In the genomic region with DNA sequence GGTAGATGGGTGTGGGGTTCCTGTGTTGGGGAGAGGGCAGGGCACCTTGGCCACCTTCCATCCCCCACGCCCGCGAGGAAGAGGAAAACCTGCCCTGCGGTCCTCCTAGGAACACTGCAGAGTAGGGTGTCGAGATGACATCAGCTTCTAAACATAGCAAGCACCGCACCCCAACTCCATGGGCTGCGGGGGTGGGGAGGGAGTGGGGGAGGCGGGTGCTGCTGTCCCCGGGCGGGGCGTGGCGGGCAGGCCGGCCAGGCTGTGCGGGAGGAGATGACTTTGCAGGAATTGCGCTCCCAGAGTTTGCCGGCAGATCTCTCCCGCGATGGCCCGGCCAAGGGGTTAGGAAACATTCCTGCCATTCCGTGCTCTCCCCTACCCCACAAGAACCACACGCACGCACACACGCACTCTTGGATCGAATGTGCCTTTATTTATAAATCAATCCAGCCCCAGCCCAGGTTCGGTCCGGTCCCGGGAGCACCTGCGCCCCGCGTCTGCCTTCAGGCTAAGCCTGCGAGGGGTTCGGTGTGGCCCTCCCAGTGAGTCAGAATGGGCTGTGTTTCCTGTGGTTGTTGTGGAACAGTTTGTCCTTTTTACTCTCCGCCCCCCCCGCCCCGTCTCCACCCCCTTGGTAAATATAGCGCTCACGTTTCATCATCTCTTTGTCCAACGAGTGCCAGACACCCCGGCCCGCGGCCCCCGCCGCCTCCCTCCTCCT, we compare ENCODE assay signal across 8 cellular contexts. TPM values are rescaled to one million over a fixed set of nuclear protein-coding genes. Genes with fewer than 3 reads are reported as not detected.
DNase-seq lines count a peak whose midpoint lies in the region; ATAC-seq and TF ChIP-seq lines count a peak whose summit lies in the region.

No MANE protein-coding gene starts in this region.

- no peak for TF ChIP-seq CTCF in activated CD8-positive, alpha-beta T cell treated with anti-CD3 and anti-CD28 coated beads for 36 hours (IDR thresholded peaks at IDR 0.05)

- intact Hi-C loops in activated CD8-positive, alpha-beta T cell treated with anti-CD3 and anti-CD28 coated beads for 36 hours (cut with micrococcal nuclease): loop anchor here (1.0 to 10.0 kb wide), 4 partner anchors 7 to 1345 kb away; a partner anchor contains a TSS

- H3K27me3 Mint-ChIP-seq in CD4-positive, CD25-positive, alpha-beta regulatory T cell: peaks cover 4% of the 10 kb centered on the region
- H3K27me3 Mint-ChIP-seq in activated CD8-positive, alpha-beta T cell treated with anti-CD3 and anti-CD28 coated beads for 36 hours: no peaks in the 10 kb centered on the region

- POLR2A ChIA-PET in activated CD8-positive, alpha-beta T cell treated with anti-CD3 and anti-CD28 coated beads for 36 hours (lab: Charles Lee): interaction anchor here (1.0 to 5.3 kb wide), 16 partner anchors 8 to 183 kb away, joined by 3 to 58 read pairs (median 5); a partner anchor contains a TSS

- H3K36me3 ChIP-seq in CD4-positive, CD25-positive, alpha-beta regulatory T cell (ENCODE audit: control insufficient read depth, insufficient read depth, low read length): no peaks in the 10 kb centered on the region

- DNase-seq in CD4-positive, CD25-positive, alpha-beta regulatory T cell: peak; percentile 79 to 91 (median 85)
- DNase-seq in HK-2 (ENCODE audit: unreplicated experiment) (peak; percentile 55), NCI-H82 treated with DMSO at 0.1 percent for 48 hours (lab: John Stamatoyannopoulos, UW; ENCODE audit: unreplicated experiment) (peak; percentile 86), medulla oblongata (ENCODE audit: extremely low spot score) (peak; percentile 88)
- peak; percentile 94 for DNase-seq in activated CD8-positive, alpha-beta T cell treated with anti-CD3 and anti-CD28 coated beads for 36 hours
- DNase-seq in effector CD4-positive, alpha-beta T cell: peak; percentile 82
- DNase-seq in stimulated activated CD4-positive, alpha-beta T cell treated with anti-CD3 and anti-CD28 coated beads, TNF-alpha, amount 100 ng/mL, for 4 hours (ENCODE audit: low read depth in 3 of 3): peak; percentile 70 to 82 (median 73)

- H3K27ac Mint-ChIP-seq in CD4-positive, CD25-positive, alpha-beta regulatory T cell: peak overlapping the region; percentile 98 to 100 (median 100)
- H3K27ac Mint-ChIP-seq in activated CD8-positive, alpha-beta T cell treated with anti-CD3 and anti-CD28 coated beads for 36 hours: peak overlapping the region; percentile 96

- H3K4me3 ChIP-seq in CD4-positive, CD25-positive, alpha-beta regulatory T cell (ENCODE audit: low read depth, low read length): peak overlapping the region; percentile 53

- peaks cover 43% of the 10 kb centered on the region for H3K4me1 ChIP-seq in CD4-positive, CD25-positive, alpha-beta regulatory T cell (ENCODE audit: control insufficient read depth, insufficient read depth, low read length, poor library complexity, severe bottlenecking)

- CTCF ChIA-PET in activated CD8-positive, alpha-beta T cell treated with anti-CD3 and anti-CD28 coated beads for 36 hours (lab: Charles Lee): interaction anchor here (1.0 to 2.3 kb wide), 7 partner anchors 8 to 183 kb away, joined by 3 to 17 read pairs (median 6); no protein-coding TSS in a partner anchor

- ATAC-seq in CD4-positive, CD25-positive, alpha-beta regulatory T cell (ENCODE audit: low read depth in 2 of 2): peak; percentile 63 to 64
- peak; percentile 29 for ATAC-seq in GM19455 (IDR thresholded peaks at IDR 0.05; ENCODE audit: unreplicated experiment)
- peak; percentile 52 for ATAC-seq in activated CD8-positive, alpha-beta T cell treated with anti-CD3 and anti-CD28 coated beads for 36 hours

- peak overlapping the region; percentile 94 to 97 (median 96) for H3K4me3 Mint-ChIP-seq in CD4-positive, CD25-positive, alpha-beta regulatory T cell
- H3K4me3 Mint-ChIP-seq in activated CD8-positive, alpha-beta T cell treated with anti-CD3 and anti-CD28 coated beads for 36 hours: peak overlapping the region; percentile 81

- no peaks in the 10 kb centered on the region for H3K9me3 ChIP-seq in CD4-positive, CD25-positive, alpha-beta regulatory T cell (ENCODE audit: control insufficient read depth in 2 of 2, low read length in 2 of 2)

- peak overlapping the region; percentile 95 for H3K27ac ChIP-seq in CD4-positive, CD25-positive, alpha-beta regulatory T cell (ENCODE audit: insufficient read depth, low read length, poor library complexity, severe bottlenecking)

- H3K36me3 Mint-ChIP-seq in CD4-positive, CD25-positive, alpha-beta regulatory T cell: no peaks in the 10 kb centered on the region
- no peaks in the 10 kb centered on the region for H3K36me3 Mint-ChIP-seq in activated CD8-positive, alpha-beta T cell treated with anti-CD3 and anti-CD28 coated beads for 36 hours (ENCODE audit: low read depth)

- no peaks in the 10 kb centered on the region for H3K27me3 ChIP-seq in CD4-positive, CD25-positive, alpha-beta regulatory T cell (ENCODE audit: control insufficient read depth, insufficient read depth, low read length)

- peaks cover 13 to 54% (median 33%) of the 10 kb centered on the region in 4 donors for H3K4me1 Mint-ChIP-seq in CD4-positive, CD25-positive, alpha-beta regulatory T cell
- peaks cover 48% of the 10 kb centered on the region for H3K4me1 Mint-ChIP-seq in activated CD8-positive, alpha-beta T cell treated with anti-CD3 and anti-CD28 coated beads for 36 hours (ENCODE audit: low read depth)

- H3K9me3 Mint-ChIP-seq in CD4-positive, CD25-positive, alpha-beta regulatory T cell: no peaks in the 10 kb centered on the region
- no peaks in the 10 kb centered on the region for H3K9me3 Mint-ChIP-seq in activated CD8-positive, alpha-beta T cell treated with anti-CD3 and anti-CD28 coated beads for 36 hours

RNA-seq across cellular contexts. Expression of a gene that starts 5.2 kb away (rescaled TPM):
- total RNA-seq in CD4-positive, CD25-positive, alpha-beta regulatory T cell: 86.7 TPM
- 1 to 10 TPM; 1.4 to 3.7 (median 3.0) TPM for polyA plus RNA-seq in CD4-positive, CD25-positive, alpha-beta regulatory T cell
- 10 to 100 TPM; 19.0 to 20.1 TPM for total RNA-seq in activated CD8-positive, alpha-beta T cell treated with anti-CD3 and anti-CD28 coated beads for 36 hours

Comparison
In these comparisons a context has a peak if more than half of its experiments do, and no peak if none do; other contexts are left out.
1. Peak in every context shown above with its lines: DNase-seq, ATAC-seq, H3K4me3 ChIP-seq and H3K27ac ChIP-seq.